ENCODE assay signal across 34 cellular contexts in the genomic region with DNA sequence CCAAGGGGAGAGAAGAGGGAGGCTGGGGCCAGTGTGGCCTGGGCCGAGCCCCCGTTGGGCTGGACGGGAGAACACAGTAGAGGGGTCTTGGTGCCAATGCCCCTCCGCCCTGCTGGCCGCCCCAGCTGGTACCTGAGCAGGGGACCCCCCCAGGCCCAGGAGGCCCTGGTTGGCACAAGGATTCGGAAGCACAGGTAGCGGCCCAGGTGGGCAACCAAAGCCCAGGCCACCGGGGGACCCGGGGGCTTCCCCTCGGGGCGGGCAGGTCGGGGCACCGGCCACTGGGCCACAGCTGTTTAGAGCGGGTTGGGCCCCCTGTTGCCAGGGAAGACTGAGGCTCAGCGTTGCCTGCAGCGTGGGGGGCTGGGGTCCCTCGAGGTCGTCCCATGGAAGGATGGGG. TPM values are rescaled to one million over a fixed set of nuclear protein-coding genes. Genes with fewer than 3 reads are reported as not detected.
"Had no signal": no experiment of that assay in that cellular context is flagged by ENCODE, and none has a peak within 500 bp of the region (broad histone marks: within the 10 kb centered on the region; RNA-seq: fewer than 3 reads in every experiment).

No MANE protein-coding gene starts in this region.

- H3K4me3 ChIP-seq: stomach, suprapubic skin, testis, thoracic aorta, thyroid gland, tibial artery, tibial nerve, transverse colon, upper lobe of left lung, upper lobe of right lung, uterus, vagina had no signal

- ATAC-seq: stimulated activated effector memory CD8-positive, alpha-beta T cell treated with anti-CD3 and anti-CD28 coated beads, Interleukin-12 subunit alpha, Interleukin-12 subunit beta, amount 100 ng/mL, for 72 hours; stimulated activated memory B cell treated with anti-CD40 and anti-IgM and Interleukin-4, amounts not matched to agents 10 μg/mL and 1 μg/mL and 100 μg/mL, for 72 hours; stimulated activated naive B cell treated with anti-CD40 and anti-IgM and Interleukin-4, amounts not matched to agents 10 μg/mL and 1 μg/mL and 100 μg/mL, for 72 hours; stimulated activated naive CD8-positive, alpha-beta T cell treated with anti-CD3 and anti-CD28 coated beads, Interleukin-15, amount 100 ng/mL, for 72 hours; stimulated activated naive CD8-positive, alpha-beta T cell treated with anti-CD3 and anti-CD28 coated beads, Interleukin-15, Interleukin-2, amounts not matched to agents 100 U/mL and 50 U/mL, for 24 hours; upper lobe of right lung had no signal

- H3K9me3 ChIP-seq: stomach, suprapubic skin, testis, thoracic aorta, thyroid gland, tibial artery, tibial nerve, transverse colon, upper lobe of left lung, upper lobe of right lung, uterus, vagina had no signal

- H3K4me1 ChIP-seq: suprapubic skin, testis, thyroid gland, transverse colon, upper lobe of left lung, upper lobe of right lung, vagina had no signal

- H3K9me3 Mint-ChIP-seq: stimulated activated effector memory CD8-positive, alpha-beta T cell treated with anti-CD3 and anti-CD28 coated beads, Interleukin-12 subunit alpha, Interleukin-12 subunit beta, amount 100 ng/mL, for 72 hours; stimulated activated memory B cell treated with anti-CD40 and anti-IgM and Interleukin-4, amounts not matched to agents 10 μg/mL and 1 μg/mL and 100 μg/mL, for 72 hours; stimulated activated naive B cell treated with anti-CD40 and anti-IgM and Interleukin-4, amounts not matched to agents 10 μg/mL and 1 μg/mL and 100 μg/mL, for 72 hours; stimulated activated naive CD8-positive, alpha-beta T cell treated with anti-CD3 and anti-CD28 coated beads, Interleukin-15, amount 100 ng/mL, for 72 hours; stimulated activated naive CD8-positive, alpha-beta T cell treated with anti-CD3 and anti-CD28 coated beads, Interleukin-15, Interleukin-2, amounts not matched to agents 100 ng/mL and 50 ng/mL, for 24 hours; type B pancreatic cell had no signal

- H3K36me3 ChIP-seq: stomach, suprapubic skin, thoracic aorta, thyroid gland, tibial artery, tibial nerve, transverse colon, upper lobe of left lung, upper lobe of right lung, uterus, vagina had no signal

- H3K27me3 Mint-ChIP-seq: stimulated activated naive CD8-positive, alpha-beta T cell treated with anti-CD3 and anti-CD28 coated beads, Interleukin-15, amount 100 ng/mL, for 72 hours; stimulated activated naive CD8-positive, alpha-beta T cell treated with anti-CD3 and anti-CD28 coated beads, Interleukin-15, Interleukin-2, amounts not matched to agents 100 ng/mL and 50 ng/mL, for 24 hours; type B pancreatic cell had no signal

- H3K27ac Mint-ChIP-seq: stimulated activated effector memory CD8-positive, alpha-beta T cell treated with anti-CD3 and anti-CD28 coated beads, Interleukin-12 subunit alpha, Interleukin-12 subunit beta, amount 100 ng/mL, for 72 hours; stimulated activated memory B cell treated with anti-CD40 and anti-IgM and Interleukin-4, amounts not matched to agents 10 μg/mL and 1 μg/mL and 100 μg/mL, for 72 hours; stimulated activated naive B cell treated with anti-CD40 and anti-IgM and Interleukin-4, amounts not matched to agents 10 μg/mL and 1 μg/mL and 100 μg/mL, for 72 hours; stimulated activated naive CD8-positive, alpha-beta T cell treated with anti-CD3 and anti-CD28 coated beads, Interleukin-15, amount 100 ng/mL, for 72 hours; stimulated activated naive CD8-positive, alpha-beta T cell treated with anti-CD3 and anti-CD28 coated beads, Interleukin-15, Interleukin-2, amounts not matched to agents 100 ng/mL and 50 ng/mL, for 24 hours; type B pancreatic cell had no signal

- FAIRE-seq: urothelium cell line had no signal

- H3K36me3 Mint-ChIP-seq: stimulated activated effector memory CD8-positive, alpha-beta T cell treated with anti-CD3 and anti-CD28 coated beads, Interleukin-12 subunit alpha, Interleukin-12 subunit beta, amount 100 ng/mL, for 72 hours; stimulated activated memory B cell treated with anti-CD40 and anti-IgM and Interleukin-4, amounts not matched to agents 10 μg/mL and 1 μg/mL and 100 μg/mL, for 72 hours; stimulated activated naive B cell treated with anti-CD40 and anti-IgM and Interleukin-4, amounts not matched to agents 10 μg/mL and 1 μg/mL and 100 μg/mL, for 72 hours; type B pancreatic cell had no signal

- H3K4me1 Mint-ChIP-seq: stimulated activated effector memory CD8-positive, alpha-beta T cell treated with anti-CD3 and anti-CD28 coated beads, Interleukin-12 subunit alpha, Interleukin-12 subunit beta, amount 100 ng/mL, for 72 hours; stimulated activated naive B cell treated with anti-CD40 and anti-IgM and Interleukin-4, amounts not matched to agents 10 μg/mL and 1 μg/mL and 100 μg/mL, for 72 hours; stimulated activated naive CD8-positive, alpha-beta T cell treated with anti-CD3 and anti-CD28 coated beads, Interleukin-15, amount 100 ng/mL, for 72 hours had no signal

- H3K27ac ChIP-seq: stomach, suprapubic skin, testis, thoracic aorta, thyroid gland, tibial artery, tibial nerve, transverse colon, upper lobe of left lung, upper lobe of right lung, uterus, vagina had no signal

- H3K4me3 Mint-ChIP-seq: stimulated activated effector memory CD8-positive, alpha-beta T cell treated with anti-CD3 and anti-CD28 coated beads, Interleukin-12 subunit alpha, Interleukin-12 subunit beta, amount 100 ng/mL, for 72 hours; stimulated activated memory B cell treated with anti-CD40 and anti-IgM and Interleukin-4, amounts not matched to agents 10 μg/mL and 1 μg/mL and 100 μg/mL, for 72 hours; stimulated activated naive B cell treated with anti-CD40 and anti-IgM and Interleukin-4, amounts not matched to agents 10 μg/mL and 1 μg/mL and 100 μg/mL, for 72 hours; stimulated activated naive CD8-positive, alpha-beta T cell treated with anti-CD3 and anti-CD28 coated beads, Interleukin-15, amount 100 ng/mL, for 72 hours; stimulated activated naive CD8-positive, alpha-beta T cell treated with anti-CD3 and anti-CD28 coated beads, Interleukin-15, Interleukin-2, amounts not matched to agents 100 ng/mL and 50 ng/mL, for 24 hours; type B pancreatic cell had no signal

- H3K27me3 ChIP-seq: testis, thyroid gland, upper lobe of left lung, uterus, vagina had no signal

- DNase-seq: stimulated activated CD4-positive, alpha-beta T cell treated with anti-CD3 and anti-CD28 coated beads, Interleukin-2, amount 100 ng/mL, for 48 hours; stimulated activated CD4-positive, alpha-beta T cell treated with anti-CD3 and anti-CD28 coated beads, Interleukin-4, amount 100 ng/mL, for 1 hour; stimulated activated CD4-positive, alpha-beta T cell treated with anti-CD3 and anti-CD28 coated beads, Interleukin-4, amount 100 ng/mL, for 24 hours; stimulated activated CD4-positive, alpha-beta T cell treated with anti-CD3 and anti-CD28 coated beads, Interleukin-4, amount 100 ng/mL, for 4 hours; stimulated activated CD8-positive, alpha-beta memory T cell treated with anti-CD3 and anti-CD28 coated beads, Interleukin-4, amount 100 ng/mL, for 48 hours; stimulated activated naive B cell treated with anti-CD40 and anti-IgM and Interleukin-4, amounts not matched to agents 10 μg/mL and 1 μg/mL and 100 μg/mL, for 72 hours; stimulated activated naive CD4-positive, alpha-beta T cell; stimulated activated naive CD4-positive, alpha-beta T cell treated with Interleukin-2 at 50 U/mL for 16 hours; stimulated activated naive CD8-positive, alpha-beta T cell treated with anti-CD3 and anti-CD28 coated beads, Interleukin-15, amount 100 ng/mL, for 72 hours; stimulated activated naive CD8-positive, alpha-beta T cell treated with anti-CD3 and anti-CD28 coated beads, Interleukin-15, Interleukin-2, amounts not matched to agents 100 U/mL and 50 U/mL, for 24 hours; stomach; substantia nigra; testis; thyroid gland; tibial artery; transverse colon; trophoblast cell; upper lobe of right lung; uterus had no signal

RNA-seq across cellular contexts. Expression of a gene that starts 28.2 kb away (rescaled TPM):
- total RNA-seq: stomach, subcutaneous adipose tissue, suprapubic skin, thyroid gland, tibial nerve, transverse colon, upper lobe of right lung, ureter, urinary bladder, uterus, vagina had no signal
- polyA plus RNA-seq: stomach, urinary bladder had no signal

RNA-seq across cellular contexts. Expression of a gene that starts 51.7 kb away (rescaled TPM):
- total RNA-seq: stomach, subcutaneous adipose tissue, temporal lobe, thyroid gland, tibial nerve, transverse colon, upper lobe of left lung, upper lobe of right lung, uterus had no signal
- polyA plus RNA-seq: thymus had no signal
